ENCODE assay signal across 10 cellular contexts in the genomic region with DNA sequence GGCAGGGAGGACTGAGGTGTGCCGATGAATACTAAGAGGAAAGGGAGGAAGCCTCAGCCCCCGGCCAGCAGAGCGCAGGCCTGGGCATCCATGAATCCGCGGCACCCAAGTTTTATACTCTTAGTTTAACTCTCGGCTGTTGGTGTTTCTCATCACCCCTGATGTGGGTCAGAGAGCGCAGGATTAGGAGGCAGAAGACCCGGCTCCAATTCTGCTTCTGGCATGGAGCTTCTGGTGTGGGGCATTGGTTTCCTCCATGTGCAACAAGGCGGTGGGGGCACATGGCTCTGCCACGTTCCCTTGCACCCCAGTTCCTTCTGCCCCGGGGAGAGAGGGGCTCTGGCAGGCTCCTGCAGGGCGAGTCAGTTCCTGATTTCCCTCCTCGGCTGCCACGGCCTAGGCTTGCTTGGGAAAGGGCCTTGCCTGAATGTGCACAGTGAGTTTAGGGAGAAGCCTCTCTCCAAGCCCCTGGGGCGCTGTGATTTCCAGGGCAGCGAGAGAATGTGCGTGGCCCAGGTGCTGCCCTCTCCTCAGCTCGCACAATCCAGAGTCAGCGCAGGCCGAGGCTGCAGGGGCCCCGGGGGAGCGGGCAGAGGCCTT. TPM values are rescaled to one million over a fixed set of nuclear protein-coding genes. Genes with fewer than 3 reads are reported as not detected.
DNase-seq lines count a peak whose midpoint lies in the region; ATAC-seq and TF ChIP-seq lines count a peak whose summit lies in the region.
"Had no signal": no experiment of that assay in that cellular context is flagged by ENCODE, and none has a peak within 500 bp of the region (broad histone marks: within the 10 kb centered on the region; RNA-seq: fewer than 3 reads in every experiment).

No MANE protein-coding gene starts in this region.

- no peak overlapping the region for H3K4me3 Mint-ChIP-seq in activated CD8-positive, alpha-beta memory T cell treated with anti-CD3 and anti-CD28 coated beads, Interleukin-2, amount 10 ng/mL, durations not matched to agents 7 days and 5 days
- peak overlapping the region; percentile 50 for H3K4me3 Mint-ChIP-seq in activated CD4-positive, alpha-beta memory T cell treated with anti-CD3 and anti-CD28 coated beads for 36 hours

- H3K27me3 Mint-ChIP-seq in activated CD8-positive, alpha-beta memory T cell treated with anti-CD3 and anti-CD28 coated beads, Interleukin-2, amount 10 ng/mL, durations not matched to agents 7 days and 5 days: no peaks in the 10 kb centered on the region
- no peaks in the 10 kb centered on the region for H3K27me3 Mint-ChIP-seq in activated CD4-positive, alpha-beta memory T cell treated with anti-CD3 and anti-CD28 coated beads for 36 hours

- H3K79me2 ChIP-seq in hepatocyte: no peaks in the 10 kb centered on the region

- POLR2A ChIA-PET in activated CD4-positive, alpha-beta memory T cell treated with anti-CD3 and anti-CD28 coated beads for 36 hours (lab: Charles Lee): interaction anchor here (3.3 kb wide), 1 partner anchor 16 kb away, joined by 18 read pairs; no protein-coding TSS in a partner anchor
- POLR2A ChIA-PET in A673 (lab: Charles Lee; ENCODE audit: low non-redundant PET): no interaction called here

- H3K4me1 Mint-ChIP-seq in activated CD8-positive, alpha-beta memory T cell treated with anti-CD3 and anti-CD28 coated beads, Interleukin-2, amount 10 ng/mL, durations not matched to agents 7 days and 5 days: peaks cover 31% of the 10 kb centered on the region
- H3K4me1 Mint-ChIP-seq in activated CD4-positive, alpha-beta memory T cell treated with anti-CD3 and anti-CD28 coated beads for 36 hours (ENCODE audit: low read depth): peaks cover 27% of the 10 kb centered on the region

- peak overlapping the region; percentile 98 for H3K27ac Mint-ChIP-seq in activated CD8-positive, alpha-beta memory T cell treated with anti-CD3 and anti-CD28 coated beads, Interleukin-2, amount 10 ng/mL, durations not matched to agents 7 days and 5 days
- peak overlapping the region; percentile 96 for H3K27ac Mint-ChIP-seq in activated CD4-positive, alpha-beta memory T cell treated with anti-CD3 and anti-CD28 coated beads for 36 hours

- DNase-seq in activated CD8-positive, alpha-beta memory T cell treated with anti-CD3 and anti-CD28 coated beads, Interleukin-2, amount 10 ng/mL, durations not matched to agents 7 days and 5 days: no peak
- DNase-seq in activated CD8-positive, alpha-beta memory T cell treated with anti-CD3 and anti-CD28 coated beads for 24 hours: no peak
- DNase-seq in activated CD4-positive, alpha-beta memory T cell treated with anti-CD3 and anti-CD28 coated beads for 36 hours: peak; percentile 8
- DNase-seq in hepatocyte (ENCODE audit: low spot score): no peak
- peak; percentile 20 for DNase-seq in stomach
- DNase-seq in Kasumi-1 (lab: John Stamatoyannopoulos, UW): no peak
- no peak for DNase-seq in SK-N-DZ (ENCODE audit: low spot score)
- DNase-seq in A673 (ENCODE audit: low spot score): no peak
- DNase-seq: NCI-H2029 treated with DMSO at 0.1 percent for 48 hours, Right ventricle myocardium superior had no signal

- H3K4me1 ChIP-seq in hepatocyte (ENCODE audit: insufficient read depth) (peaks cover 11% of the 10 kb centered on the region), stomach (peaks cover 18 to 43% (median 24%) of the 10 kb centered on the region in 4 donors), A673 (ENCODE audit: insufficient read depth, low read length, poor library complexity, severe bottlenecking) (peaks cover 13% of the 10 kb centered on the region)

- H3K27me3 ChIP-seq in hepatocyte: no peaks in the 10 kb centered on the region
- H3K27me3 ChIP-seq in stomach: no peaks in the 10 kb centered on the region
- H3K27me3 ChIP-seq in A673 (replicated peaks; ENCODE audit: insufficient read depth, low read depth, low read length, poor library complexity): no peaks in the 10 kb centered on the region

- no peaks in the 10 kb centered on the region for H3K9me3 Mint-ChIP-seq in activated CD8-positive, alpha-beta memory T cell treated with anti-CD3 and anti-CD28 coated beads, Interleukin-2, amount 10 ng/mL, durations not matched to agents 7 days and 5 days (ENCODE audit: low read depth)
- peaks cover 11% of the 10 kb centered on the region for H3K9me3 Mint-ChIP-seq in activated CD4-positive, alpha-beta memory T cell treated with anti-CD3 and anti-CD28 coated beads for 36 hours

- H2AFZ ChIP-seq in hepatocyte: no peak overlapping the region

- no peaks in the 10 kb centered on the region for H3K9me2 ChIP-seq in hepatocyte (replicated peaks; ENCODE audit: insufficient read depth)

- H3K9me3 ChIP-seq in hepatocyte (ENCODE audit: low read depth) (no peaks in the 10 kb centered on the region), stomach (no peaks in the 10 kb centered on the region), A673 (ENCODE audit: low read depth, low read length, poor library complexity, severe bottlenecking) (no peaks in the 10 kb centered on the region)

- H3K36me3 Mint-ChIP-seq in activated CD8-positive, alpha-beta memory T cell treated with anti-CD3 and anti-CD28 coated beads, Interleukin-2, amount 10 ng/mL, durations not matched to agents 7 days and 5 days: peaks cover 3% of the 10 kb centered on the region
- peaks cover 12% of the 10 kb centered on the region for H3K36me3 Mint-ChIP-seq in activated CD4-positive, alpha-beta memory T cell treated with anti-CD3 and anti-CD28 coated beads for 36 hours

- WGBS in hepatocyte (ENCODE audit: low lambda C conversion rate, missing lambda C conversion rate): 96% methylated on average over 22 of the region's 22 CpGs
- WGBS in stomach, 5 donors: 87 to 94% (median 93%) methylated on average over 22 of the region's 22 CpGs

- TF ChIP-seq CTCF in hepatocyte (IDR thresholded peaks at IDR 0.05; ENCODE audit: poor library complexity): no peak
- TF ChIP-seq CTCF in stomach (IDR thresholded peaks at IDR 0.05): no peak
- TF ChIP-seq CTCF in A673 (conservative IDR thresholded peaks at IDR 0.05; ENCODE audit: low read depth, low read length): no peak

- CTCF ChIA-PET in activated CD8-positive, alpha-beta memory T cell treated with anti-CD3 and anti-CD28 coated beads, Interleukin-2, amount 10 ng/mL, durations not matched to agents 7 days and 5 days (lab: Charles Lee): interaction anchor here (0.7 to 10.0 kb wide), 19 partner anchors 10 to 189 kb away, joined by 3 to 109 read pairs (median 5); no protein-coding TSS in a partner anchor
- CTCF ChIA-PET in activated CD4-positive, alpha-beta memory T cell treated with anti-CD3 and anti-CD28 coated beads for 36 hours (lab: Charles Lee): interaction anchor here (0.8 to 4.0 kb wide), 10 partner anchors 8 to 189 kb away, joined by 3 to 83 read pairs (median 8); a partner anchor contains a TSS
- CTCF ChIA-PET in A673 (lab: Charles Lee): no interaction called here

- no peak for ATAC-seq in activated CD8-positive, alpha-beta memory T cell treated with anti-CD3 and anti-CD28 coated beads, Interleukin-2, amount 10 ng/mL, durations not matched to agents 7 days and 5 days

- H3K4me2 ChIP-seq in hepatocyte: no peak overlapping the region

- intact Hi-C loops in activated CD4-positive, alpha-beta memory T cell treated with anti-CD3 and anti-CD28 coated beads for 36 hours (cut with micrococcal nuclease): loop anchor here (1.0 to 5.0 kb wide), 7 partner anchors 16 to 144 kb away; a partner anchor contains a TSS
- intact Hi-C loops in stomach (cut with DNase I; ENCODE audit: low total_unique reads): loop anchor here (10.0 kb wide), 1 partner anchor 147 kb away; no protein-coding TSS in a partner anchor
- intact Hi-C loops in A673 (cut with micrococcal nuclease; ENCODE audit: unreplicated experiment): loop anchor here (5.0 kb wide), 1 partner anchor 144 kb away; no protein-coding TSS in a partner anchor

- no peaks in the 10 kb centered on the region for H4K20me1 ChIP-seq in hepatocyte (ENCODE audit: insufficient read depth, poor library complexity, severe bottlenecking)

- no peak for TF ChIP-seq EP300 in stomach (IDR thresholded peaks at IDR 0.05)

- H3K4me3 ChIP-seq in hepatocyte (no peak overlapping the region), stomach (no peak overlapping the region), A673 (ENCODE audit: low read depth, low read length, poor library complexity, severe bottlenecking) (no peak overlapping the region)

- no TSS peak for BruUV-seq in A673 (replicated peaks; lab: Mats Ljungman, UMichigan)

- H3K27ac ChIP-seq in hepatocyte: peak overlapping the region; percentile 77
- no peak overlapping the region for H3K27ac ChIP-seq in stomach
- H3K27ac ChIP-seq in A673 (ENCODE audit: low read depth, low read length, poor library complexity, severe bottlenecking): no peak overlapping the region

- TF ChIP-seq POLR2A in stomach (IDR thresholded peaks at IDR 0.05): no peak

- H3K36me3 ChIP-seq in hepatocyte (replicated peaks; ENCODE audit: insufficient read depth, low read depth): no peaks in the 10 kb centered on the region
- H3K36me3 ChIP-seq in stomach: no peaks in the 10 kb centered on the region
- H3K36me3 ChIP-seq in A673 (ENCODE audit: insufficient read depth, low read length, poor library complexity, severe bottlenecking): no peaks in the 10 kb centered on the region

RNA-seq across cellular contexts. Expression of a gene that starts 36.2 kb away (rescaled TPM):
- total RNA-seq in activated CD8-positive, alpha-beta memory T cell treated with anti-CD3 and anti-CD28 coated beads, Interleukin-2, amount 10 ng/mL, durations not matched to agents 7 days and 5 days: 10 to 100 TPM; 59.9 to 70.1 TPM
- 10 to 100 TPM; 52.0 to 52.5 TPM for total RNA-seq in activated CD4-positive, alpha-beta memory T cell treated with anti-CD3 and anti-CD28 coated beads for 36 hours
- total RNA-seq in hepatocyte: 43.8 and 49.5 TPM in 2 replicates
- polyA plus RNA-seq in hepatocyte: 27.9 and 28.3 TPM in 2 replicates
- total RNA-seq in stomach: 10 to 100 TPM in 4 of 5 donors, 1 to 10 TPM in 1; 6.4 to 47.4 (median 21.9) TPM
- 10 to 100 TPM in 1 of 3 donors, 1 to 10 TPM in 2; 3.4 to 10.1 (median 5.1) TPM for polyA plus RNA-seq in stomach
- 14.4 and 17.3 TPM in 2 replicates for polyA plus RNA-seq in SK-N-DZ (2014; cell fraction: cytosol; rRNA removed)
- 33.4 and 46.5 TPM in 2 replicates for polyA plus RNA-seq in SK-N-DZ (2014; cell fraction: nucleus; rRNA removed)
- 109 and 123 TPM in 2 replicates for total RNA-seq in A673 (2021)

Comparison
In these comparisons a context has a peak if more than half of its experiments do, and no peak if none do; other contexts are left out.
1. DNase-seq: peak in activated CD4-positive, alpha-beta memory T cell treated with anti-CD3 and anti-CD28 coated beads for 36 hours (single experiment) and stomach (single experiment); none in activated CD8-positive, alpha-beta memory T cell treated with anti-CD3 and anti-CD28 coated beads, Interleukin-2, amount 10 ng/mL, durations not matched to agents 7 days and 5 days (single experiment), activated CD8-positive, alpha-beta memory T cell treated with anti-CD3 and anti-CD28 coated beads for 24 hours (single experiment), hepatocyte (single experiment), Kasumi-1 (0 of 2), SK-N-DZ (single experiment) and A673 (single experiment).